In genomic region chr6:659716-660581, GRCh38 we compare ENCODE assay signal across 1 cellular context.
TF ChIP-seq lines count a peak whose summit lies in the region.

No MANE protein-coding gene starts in this region.

TF ChIP-seq in HEK293, 187 proteins besides CTCF, POLR2A, EP300 and RAD21 (continued from another document):
- TF ChIP-seq ZNF692 (tag by site-specific recombination; IDR thresholded peaks at IDR 0.05) (no peak), ZBTB1 (tag by site-specific recombination; IDR thresholded peaks at IDR 0.05) (no peak), ZBTB44 (tag by site-specific recombination; IDR thresholded peaks at IDR 0.05) (no peak), SP7 (tag by site-specific recombination; IDR thresholded peaks at IDR 0.05) (0 out of 2 replicates have a peak, but pooled peaks have one; percentile 28), MYNN (tag by site-specific recombination; IDR thresholded peaks at IDR 0.05; ENCODE audit: borderline replicate concordance) (no peak), ZNF404 (tag by site-specific recombination; IDR thresholded peaks at IDR 0.05) (no peak), ZBTB21 (tag by site-specific recombination; IDR thresholded peaks at IDR 0.05) (no peak), ZIC2 (tag by site-specific recombination; IDR thresholded peaks at IDR 0.05) (peak; percentile 47; the same call in 1 of the 2 replicates), ZNF133 (tag by site-specific recombination; IDR thresholded peaks at IDR 0.05) (no peak), ZNF174 (tag by site-specific recombination; IDR thresholded peaks at IDR 0.05) (no peak), ZNF239 (tag by site-specific recombination; IDR thresholded peaks at IDR 0.05) (no peak), ZBTB26 (tag by site-specific recombination; optimal IDR thresholded peaks at IDR 0.05) (no peak), KLF9 (tag by site-specific recombination; IDR thresholded peaks at IDR 0.05; ENCODE audit: low read depth) (no peak), ZNF558 (tag by site-specific recombination; IDR thresholded peaks at IDR 0.05) (no peak), ZNF48 (tag by site-specific recombination; IDR thresholded peaks at IDR 0.05) (no peak), MZF1 (tag by site-specific recombination; IDR thresholded peaks at IDR 0.05; ENCODE audit: borderline replicate concordance) (no peak), KLF7 (tag by site-specific recombination; IDR thresholded peaks at IDR 0.05; ENCODE audit: borderline replicate concordance) (no peak), ZNF645 (tag by site-specific recombination; IDR thresholded peaks at IDR 0.05) (no peak), PRDM2 (tag by site-specific recombination; IDR thresholded peaks at IDR 0.05; ENCODE audit: borderline replicate concordance) (no peak), ZNF792 (tag by site-specific recombination; IDR thresholded peaks at IDR 0.05) (no peak), ZNF600 (tag by site-specific recombination; IDR thresholded peaks at IDR 0.05) (no peak), ZNF398 (tag by site-specific recombination; IDR thresholded peaks at IDR 0.05) (peak; percentile 79), KLF17 (tag by site-specific recombination; IDR thresholded peaks at IDR 0.05) (0 out of 2 replicates have a peak, but pooled peaks have one; percentile 37), ZNF621 (tag by site-specific recombination; IDR thresholded peaks at IDR 0.05) (no peak), ZNF121 (tag by site-specific recombination; IDR thresholded peaks at IDR 0.05) (no peak), ZFP37 (tag by site-specific recombination; IDR thresholded peaks at IDR 0.05) (no peak), ZNF654 (tag by site-specific recombination; IDR thresholded peaks at IDR 0.05; ENCODE audit: low read depth) (no peak), ZNF561 (tag by site-specific recombination; IDR thresholded peaks at IDR 0.05; ENCODE audit: borderline replicate concordance) (no peak), ZNF140 (tag by site-specific recombination; IDR thresholded peaks at IDR 0.05) (no peak), SP3 (tag by site-specific recombination; IDR thresholded peaks at IDR 0.05) (no peak), KLF10 (tag by site-specific recombination; IDR thresholded peaks at IDR 0.05) (no peak), ZNF548 (tag by site-specific recombination; IDR thresholded peaks at IDR 0.05) (no peak), ZNF521 (tag by site-specific recombination; IDR thresholded peaks at IDR 0.05) (no peak), ZNF19 (tag by site-specific recombination; IDR thresholded peaks at IDR 0.05; ENCODE audit: low read depth) (no peak), ZNF704 (tag by site-specific recombination; IDR thresholded peaks at IDR 0.05) (no peak), GLI4 (tag by site-specific recombination; IDR thresholded peaks at IDR 0.05) (no peak)
